In the genomic region with DNA sequence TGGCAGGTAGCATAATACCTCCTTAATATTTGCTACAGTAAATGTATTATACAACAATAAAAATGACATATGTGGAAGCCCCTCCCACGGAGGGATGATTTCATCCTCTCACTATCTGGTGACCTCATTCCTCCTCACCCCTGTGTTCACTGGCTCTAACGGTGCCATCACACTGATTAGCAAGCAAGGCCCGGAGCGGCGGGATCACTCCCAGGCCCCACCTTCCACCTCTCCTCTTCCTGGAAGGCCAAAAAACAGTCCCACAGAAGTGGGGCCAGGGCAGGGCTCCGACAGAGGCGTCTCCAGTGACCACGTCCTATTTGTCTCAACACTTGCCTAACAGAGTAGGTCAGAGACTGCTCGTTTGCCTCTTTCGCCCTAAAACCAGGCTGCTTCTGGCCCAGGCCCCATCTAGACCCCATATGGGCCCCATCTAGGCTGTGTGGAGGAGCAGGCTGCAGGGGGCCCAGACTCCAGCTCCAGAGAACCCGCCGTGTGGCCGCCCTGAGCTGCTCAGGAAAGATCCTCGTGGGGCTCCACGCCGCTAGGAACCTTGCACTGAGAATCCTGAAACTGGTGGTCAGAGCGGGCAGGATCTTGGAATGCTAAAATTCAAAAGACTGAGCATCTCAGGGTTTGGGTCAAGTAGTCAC, we compare ENCODE assay signal across 8 cellular contexts. TPM values are rescaled to one million over a fixed set of nuclear protein-coding genes. Genes with fewer than 3 reads are reported as not detected.
DNase-seq lines count a peak whose midpoint lies in the region; ATAC-seq and TF ChIP-seq lines count a peak whose summit lies in the region.

No MANE protein-coding gene starts in this region.

- H3K36me3 Mint-ChIP-seq in T-cell (peaks cover 41% of the 10 kb centered on the region), memory B cell (peaks cover 4% of the 10 kb centered on the region)

- TF ChIP-seq POLR2A in suprapubic skin (IDR thresholded peaks at IDR 0.05), result no peak

- CTCF ChIA-PET in T-cell (lab: Charles Lee), result interaction anchor here (1.0 to 10.2 kb wide), 5 partner anchors 10 to 61 kb away, joined by 3 to 112 read pairs (median 6); no protein-coding TSS in a partner anchor

- POLR2A ChIA-PET in T-cell (lab: Charles Lee), result interaction anchor here in 1 of 2 donors (1.0 to 1.9 kb wide), 2 partner anchors 12 to 68 kb away, joined by 3 to 6 read pairs; a partner anchor contains a TSS

- H3K4me1 Mint-ChIP-seq in T-cell (peaks cover 69 to 85% (median 78%) of the 10 kb centered on the region in 3 donors), memory B cell (peaks cover 50% of the 10 kb centered on the region)

- peaks cover 39% of the 10 kb centered on the region for H3K4me1 ChIP-seq in suprapubic skin

- ATAC-seq in T-cell (replicated peaks in 1 of 4), result peak in 1 of 4 experiments; percentile 48
- no peak for ATAC-seq in memory B cell (ENCODE audit: low read depth)
- ATAC-seq in HG03439 (IDR thresholded peaks at IDR 0.05; ENCODE audit: unreplicated experiment), result no peak

- H3K9me3 ChIP-seq in suprapubic skin, result no peaks in the 10 kb centered on the region

- peaks cover 5% of the 10 kb centered on the region for H3K27me3 ChIP-seq in suprapubic skin

- no peak overlapping the region for H3K4me3 ChIP-seq in astrocyte of the spinal cord (ENCODE audit: low read depth, low read length)
- no peak overlapping the region for H3K4me3 ChIP-seq in suprapubic skin

- TF ChIP-seq CTCF in astrocyte of the spinal cord (IDR thresholded peaks at IDR 0.05; ENCODE audit: low read depth, low read length) (no peak), suprapubic skin (IDR thresholded peaks at IDR 0.05) (no peak)

- H3K4me3 Mint-ChIP-seq in T-cell, result peak overlapping the region; percentile 100
- no peak overlapping the region for H3K4me3 Mint-ChIP-seq in memory B cell

- no peak for TF ChIP-seq EP300 in suprapubic skin (IDR thresholded peaks at IDR 0.05)

- in situ Hi-C loops in astrocyte of the spinal cord (cut with HindIII; ENCODE audit: low sequenced_read_pairs), result no loop called here

- no peaks in the 10 kb centered on the region for H3K9me3 Mint-ChIP-seq in T-cell
- H3K9me3 Mint-ChIP-seq in memory B cell, result no peaks in the 10 kb centered on the region

- 46% methylated on average over 15 of the region's 17 CpGs for WGBS in suprapubic skin

- H3K27ac Mint-ChIP-seq in T-cell (peak overlapping the region; percentile 99 to 100), memory B cell (peak overlapping the region; percentile 66)

- peak; percentile 77 for DNase-seq in GM04504 (ENCODE audit: low read depth)
- DNase-seq in T-cell, result peak in 33 of 34 experiments; percentile 19 to 78 (median 66)
- DNase-seq in astrocyte of the spinal cord (ENCODE audit: low read depth, low spot score), result peak; percentile 75
- no peak for DNase-seq in memory B cell (ENCODE audit: low spot score in 2 of 2)
- DNase-seq in suprapubic skin (ENCODE audit: low spot score in 2 of 2), result no peak
- no peak for DNase-seq in NCI-H2196 treated with DMSO at 0.1 percent for 48 hours (lab: John Stamatoyannopoulos, UW; ENCODE audit: unreplicated experiment)
- DNase-seq in NCI-H187 (lab: John Stamatoyannopoulos, UW), result no peak

- H3K27ac ChIP-seq in suprapubic skin, result peak overlapping the region; percentile 68

- no peaks in the 10 kb centered on the region for H3K36me3 ChIP-seq in suprapubic skin

- no peaks in the 10 kb centered on the region for H3K27me3 Mint-ChIP-seq in T-cell
- H3K27me3 Mint-ChIP-seq in memory B cell, result no peaks in the 10 kb centered on the region

RNA-seq across cellular contexts. Expression of a gene that starts 3.7 kb away (rescaled TPM):
- total RNA-seq in T-cell (100 to 1,000 TPM; 102 to 220 (median 215) TPM), suprapubic skin (1 to 10 TPM; 1.3 to 5.6 (median 3.0) TPM)

RNA-seq across cellular contexts. Expression of a gene that starts 32.1 kb away (rescaled TPM):
- total RNA-seq in T-cell (1 to 10 TPM in 2 of 5 donors, under 1 TPM in 3; 0.13 to 3.9 (median 0.98) TPM), suprapubic skin (10 to 100 TPM in 1 of 4 donors, 1 to 10 TPM in 2, under 1 TPM in 1; 0.24 to 10.9 (median 6.3) TPM)

Comparison
In these comparisons a context has a peak if more than half of its experiments do, and no peak if none do; other contexts are left out.
1. DNase-seq: peak in GM04504 (single experiment), T-cell (33 of 34) and astrocyte of the spinal cord (single experiment); none in memory B cell (0 of 2), suprapubic skin (0 of 2), NCI-H2196 treated with DMSO at 0.1 percent for 48 hours (single experiment) and NCI-H187 (0 of 2).
2. RNA of a gene that starts 3.7 kb away (total RNA-seq): 102 to 220 TPM in T-cell; 1.3 to 5.6 TPM in suprapubic skin; every median in the first group is over 10 times any median in the second.